1 cellular context compared by ENCODE assay signal in the genomic region with DNA sequence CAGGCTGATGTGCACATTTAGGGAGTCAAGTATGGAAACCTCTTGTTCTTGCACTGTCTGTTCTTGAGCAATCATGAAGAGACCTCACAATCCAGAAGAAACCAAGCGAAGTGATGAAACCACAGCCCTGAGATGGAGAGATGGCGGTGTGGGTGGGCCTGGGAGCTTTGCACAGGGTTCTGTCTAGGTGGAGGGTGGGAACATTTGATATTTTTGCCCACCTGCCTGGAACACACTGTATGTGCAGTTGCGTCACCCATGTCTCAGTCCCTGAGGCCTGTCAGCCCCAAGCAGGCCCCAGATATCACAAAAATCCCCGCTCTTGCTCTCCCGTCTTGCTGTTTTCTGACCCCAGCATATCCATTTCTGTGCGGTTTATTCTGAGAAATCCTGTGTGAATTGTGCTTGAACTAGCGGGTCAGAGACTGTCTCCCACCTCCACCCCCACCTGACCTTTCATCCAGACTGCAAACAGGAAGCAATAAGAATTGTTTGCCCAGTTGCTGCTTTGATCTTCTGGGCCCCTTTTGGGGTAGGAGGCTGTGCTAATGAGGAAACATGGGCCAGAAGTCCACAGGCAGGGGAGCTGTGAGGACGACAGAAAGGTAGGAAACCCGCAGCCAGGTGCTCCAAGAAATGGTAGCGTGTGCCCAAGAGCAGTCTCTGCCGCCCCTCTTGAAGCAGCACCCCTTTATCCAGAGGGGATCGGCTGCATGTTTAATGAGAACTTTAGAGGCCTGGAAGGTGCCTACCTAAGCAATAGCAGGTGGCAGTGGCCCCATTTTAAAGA.
TF ChIP-seq lines count a peak whose summit lies in the region.

No MANE protein-coding gene starts in this region.

TF ChIP-seq in HepG2, 621 proteins besides CTCF, POLR2A, EP300 and RAD21 (continued from another document and continues in another):
- TF ChIP-seq, protein P1, sequence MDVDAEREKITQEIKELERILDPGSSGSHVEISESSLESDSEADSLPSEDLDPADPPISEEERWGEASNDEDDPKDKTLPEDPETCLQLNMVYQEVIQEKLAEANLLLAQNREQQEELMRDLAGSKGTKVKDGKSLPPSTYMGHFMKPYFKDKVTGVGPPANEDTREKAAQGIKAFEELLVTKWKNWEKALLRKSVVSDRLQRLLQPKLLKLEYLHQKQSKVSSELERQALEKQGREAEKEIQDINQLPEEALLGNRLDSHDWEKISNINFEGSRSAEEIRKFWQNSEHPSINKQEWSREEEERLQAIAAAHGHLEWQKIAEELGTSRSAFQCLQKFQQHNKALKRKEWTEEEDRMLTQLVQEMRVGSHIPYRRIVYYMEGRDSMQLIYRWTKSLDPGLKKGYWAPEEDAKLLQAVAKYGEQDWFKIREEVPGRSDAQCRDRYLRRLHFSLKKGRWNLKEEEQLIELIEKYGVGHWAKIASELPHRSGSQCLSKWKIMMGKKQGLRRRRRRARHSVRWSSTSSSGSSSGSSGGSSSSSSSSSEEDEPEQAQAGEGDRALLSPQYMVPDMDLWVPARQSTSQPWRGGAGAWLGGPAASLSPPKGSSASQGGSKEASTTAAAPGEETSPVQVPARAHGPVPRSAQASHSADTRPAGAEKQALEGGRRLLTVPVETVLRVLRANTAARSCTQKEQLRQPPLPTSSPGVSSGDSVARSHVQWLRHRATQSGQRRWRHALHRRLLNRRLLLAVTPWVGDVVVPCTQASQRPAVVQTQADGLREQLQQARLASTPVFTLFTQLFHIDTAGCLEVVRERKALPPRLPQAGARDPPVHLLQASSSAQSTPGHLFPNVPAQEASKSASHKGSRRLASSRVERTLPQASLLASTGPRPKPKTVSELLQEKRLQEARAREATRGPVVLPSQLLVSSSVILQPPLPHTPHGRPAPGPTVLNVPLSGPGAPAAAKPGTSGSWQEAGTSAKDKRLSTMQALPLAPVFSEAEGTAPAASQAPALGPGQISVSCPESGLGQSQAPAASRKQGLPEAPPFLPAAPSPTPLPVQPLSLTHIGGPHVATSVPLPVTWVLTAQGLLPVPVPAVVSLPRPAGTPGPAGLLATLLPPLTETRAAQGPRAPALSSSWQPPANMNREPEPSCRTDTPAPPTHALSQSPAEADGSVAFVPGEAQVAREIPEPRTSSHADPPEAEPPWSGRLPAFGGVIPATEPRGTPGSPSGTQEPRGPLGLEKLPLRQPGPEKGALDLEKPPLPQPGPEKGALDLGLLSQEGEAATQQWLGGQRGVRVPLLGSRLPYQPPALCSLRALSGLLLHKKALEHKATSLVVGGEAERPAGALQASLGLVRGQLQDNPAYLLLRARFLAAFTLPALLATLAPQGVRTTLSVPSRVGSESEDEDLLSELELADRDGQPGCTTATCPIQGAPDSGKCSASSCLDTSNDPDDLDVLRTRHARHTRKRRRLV (CRISPR knock-in tag; IDR thresholded peaks at IDR 0.05), result 0 out of 2 replicates have a peak, but pooled peaks have one; percentile 85
- TF ChIP-seq, protein P2, sequence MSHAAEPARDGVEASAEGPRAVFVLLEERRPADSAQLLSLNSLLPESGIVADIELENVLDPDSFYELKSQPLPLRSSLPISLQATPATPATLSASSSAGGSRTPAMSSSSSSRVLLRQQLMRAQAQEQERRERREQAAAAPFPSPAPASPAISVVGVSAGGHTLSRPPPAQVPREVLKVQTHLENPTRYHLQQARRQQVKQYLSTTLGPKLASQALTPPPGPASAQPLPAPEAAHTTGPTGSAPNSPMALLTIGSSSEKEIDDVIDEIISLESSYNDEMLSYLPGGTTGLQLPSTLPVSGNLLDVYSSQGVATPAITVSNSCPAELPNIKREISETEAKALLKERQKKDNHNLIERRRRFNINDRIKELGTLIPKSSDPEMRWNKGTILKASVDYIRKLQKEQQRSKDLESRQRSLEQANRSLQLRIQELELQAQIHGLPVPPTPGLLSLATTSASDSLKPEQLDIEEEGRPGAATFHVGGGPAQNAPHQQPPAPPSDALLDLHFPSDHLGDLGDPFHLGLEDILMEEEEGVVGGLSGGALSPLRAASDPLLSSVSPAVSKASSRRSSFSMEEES (CRISPR knock-in tag; IDR thresholded peaks at IDR 0.05), result peak; percentile 96
- TF ChIP-seq ETV6 (CRISPR knock-in tag; conservative IDR thresholded peaks at IDR 0.05) (peak; percentile 97), TAF15 (IDR thresholded peaks at IDR 0.05; ENCODE audit: low read depth, low read length, poor library complexity, severe bottlenecking) (no peak), MZF1 (CRISPR knock-in tag; IDR thresholded peaks at IDR 0.05; ENCODE audit: borderline replicate concordance) (peak; percentile 77; the same call in 1 of the 2 replicates), KLF13 (CRISPR knock-in tag; IDR thresholded peaks at IDR 0.05) (peak; percentile 79; the same call in 1 of the 2 replicates), HMG20A (CRISPR knock-in tag; IDR thresholded peaks at IDR 0.05; ENCODE audit: borderline replicate concordance) (peak; percentile 100), NFIC (IDR thresholded peaks at IDR 0.05; ENCODE audit: low read length) (peak; percentile 99), ZNF562 (CRISPR knock-in tag; IDR thresholded peaks at IDR 0.05; ENCODE audit: borderline replicate concordance) (no peak), BORCS8-MEF2B (CRISPR knock-in tag; IDR thresholded peaks at IDR 0.05) (peak; percentile 98), KDM5A (IDR thresholded peaks at IDR 0.05; ENCODE audit: borderline replicate concordance, low read length) (no peak; the same call in 1 of the 2 replicates), CEBPB (IDR thresholded peaks at IDR 0.05; ENCODE audit: borderline replicate concordance, low read depth, low read length) (peak; percentile 75), HNRNPL (IDR thresholded peaks at IDR 0.05; ENCODE audit: low read depth, low read length) (no peak), ZNF607 (CRISPR knock-in tag; IDR thresholded peaks at IDR 0.05; ENCODE audit: borderline replicate concordance) (peak; percentile 99), ZNF724P (CRISPR knock-in tag; IDR thresholded peaks at IDR 0.05; ENCODE audit: borderline replicate concordance) (peak; percentile 85)
- TF ChIP-seq, protein P3, sequence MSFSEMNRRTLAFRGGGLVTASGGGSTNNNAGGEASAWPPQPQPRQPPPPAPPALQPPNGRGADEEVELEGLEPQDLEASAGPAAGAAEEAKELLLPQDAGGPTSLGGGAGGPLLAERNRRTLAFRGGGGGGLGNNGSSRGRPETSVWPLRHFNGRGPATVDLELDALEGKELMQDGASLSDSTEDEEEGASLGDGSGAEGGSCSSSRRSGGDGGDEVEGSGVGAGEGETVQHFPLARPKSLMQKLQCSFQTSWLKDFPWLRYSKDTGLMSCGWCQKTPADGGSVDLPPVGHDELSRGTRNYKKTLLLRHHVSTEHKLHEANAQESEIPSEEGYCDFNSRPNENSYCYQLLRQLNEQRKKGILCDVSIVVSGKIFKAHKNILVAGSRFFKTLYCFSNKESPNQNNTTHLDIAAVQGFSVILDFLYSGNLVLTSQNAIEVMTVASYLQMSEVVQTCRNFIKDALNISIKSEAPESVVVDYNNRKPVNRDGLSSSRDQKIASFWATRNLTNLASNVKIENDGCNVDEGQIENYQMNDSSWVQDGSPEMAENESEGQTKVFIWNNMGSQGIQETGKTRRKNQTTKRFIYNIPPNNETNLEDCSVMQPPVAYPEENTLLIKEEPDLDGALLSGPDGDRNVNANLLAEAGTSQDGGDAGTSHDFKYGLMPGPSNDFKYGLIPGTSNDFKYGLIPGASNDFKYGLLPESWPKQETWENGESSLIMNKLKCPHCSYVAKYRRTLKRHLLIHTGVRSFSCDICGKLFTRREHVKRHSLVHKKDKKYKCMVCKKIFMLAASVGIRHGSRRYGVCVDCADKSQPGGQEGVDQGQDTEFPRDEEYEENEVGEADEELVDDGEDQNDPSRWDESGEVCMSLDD (CRISPR knock-in tag; IDR thresholded peaks at IDR 0.05; ENCODE audit: borderline replicate concordance), result peak; percentile 95
- TF ChIP-seq, protein P4, sequence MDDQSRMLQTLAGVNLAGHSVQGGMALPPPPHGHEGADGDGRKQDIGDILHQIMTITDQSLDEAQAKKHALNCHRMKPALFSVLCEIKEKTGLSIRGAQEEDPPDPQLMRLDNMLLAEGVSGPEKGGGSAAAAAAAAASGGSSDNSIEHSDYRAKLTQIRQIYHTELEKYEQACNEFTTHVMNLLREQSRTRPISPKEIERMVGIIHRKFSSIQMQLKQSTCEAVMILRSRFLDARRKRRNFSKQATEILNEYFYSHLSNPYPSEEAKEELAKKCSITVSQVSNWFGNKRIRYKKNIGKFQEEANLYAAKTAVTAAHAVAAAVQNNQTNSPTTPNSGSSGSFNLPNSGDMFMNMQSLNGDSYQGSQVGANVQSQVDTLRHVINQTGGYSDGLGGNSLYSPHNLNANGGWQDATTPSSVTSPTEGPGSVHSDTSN (CRISPR knock-in tag; IDR thresholded peaks at IDR 0.05; ENCODE audit: borderline replicate concordance), result no peak
- TF ChIP-seq, protein P5, sequence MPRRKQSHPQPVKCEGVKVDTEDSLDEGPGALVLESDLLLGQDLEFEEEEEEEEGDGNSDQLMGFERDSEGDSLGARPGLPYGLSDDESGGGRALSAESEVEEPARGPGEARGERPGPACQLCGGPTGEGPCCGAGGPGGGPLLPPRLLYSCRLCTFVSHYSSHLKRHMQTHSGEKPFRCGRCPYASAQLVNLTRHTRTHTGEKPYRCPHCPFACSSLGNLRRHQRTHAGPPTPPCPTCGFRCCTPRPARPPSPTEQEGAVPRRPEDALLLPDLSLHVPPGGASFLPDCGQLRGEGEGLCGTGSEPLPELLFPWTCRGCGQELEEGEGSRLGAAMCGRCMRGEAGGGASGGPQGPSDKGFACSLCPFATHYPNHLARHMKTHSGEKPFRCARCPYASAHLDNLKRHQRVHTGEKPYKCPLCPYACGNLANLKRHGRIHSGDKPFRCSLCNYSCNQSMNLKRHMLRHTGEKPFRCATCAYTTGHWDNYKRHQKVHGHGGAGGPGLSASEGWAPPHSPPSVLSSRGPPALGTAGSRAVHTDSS (CRISPR knock-in tag; conservative IDR thresholded peaks at IDR 0.05), result peak; percentile 81; the same call in 1 of the 2 replicates
- TF ChIP-seq, protein P6, sequence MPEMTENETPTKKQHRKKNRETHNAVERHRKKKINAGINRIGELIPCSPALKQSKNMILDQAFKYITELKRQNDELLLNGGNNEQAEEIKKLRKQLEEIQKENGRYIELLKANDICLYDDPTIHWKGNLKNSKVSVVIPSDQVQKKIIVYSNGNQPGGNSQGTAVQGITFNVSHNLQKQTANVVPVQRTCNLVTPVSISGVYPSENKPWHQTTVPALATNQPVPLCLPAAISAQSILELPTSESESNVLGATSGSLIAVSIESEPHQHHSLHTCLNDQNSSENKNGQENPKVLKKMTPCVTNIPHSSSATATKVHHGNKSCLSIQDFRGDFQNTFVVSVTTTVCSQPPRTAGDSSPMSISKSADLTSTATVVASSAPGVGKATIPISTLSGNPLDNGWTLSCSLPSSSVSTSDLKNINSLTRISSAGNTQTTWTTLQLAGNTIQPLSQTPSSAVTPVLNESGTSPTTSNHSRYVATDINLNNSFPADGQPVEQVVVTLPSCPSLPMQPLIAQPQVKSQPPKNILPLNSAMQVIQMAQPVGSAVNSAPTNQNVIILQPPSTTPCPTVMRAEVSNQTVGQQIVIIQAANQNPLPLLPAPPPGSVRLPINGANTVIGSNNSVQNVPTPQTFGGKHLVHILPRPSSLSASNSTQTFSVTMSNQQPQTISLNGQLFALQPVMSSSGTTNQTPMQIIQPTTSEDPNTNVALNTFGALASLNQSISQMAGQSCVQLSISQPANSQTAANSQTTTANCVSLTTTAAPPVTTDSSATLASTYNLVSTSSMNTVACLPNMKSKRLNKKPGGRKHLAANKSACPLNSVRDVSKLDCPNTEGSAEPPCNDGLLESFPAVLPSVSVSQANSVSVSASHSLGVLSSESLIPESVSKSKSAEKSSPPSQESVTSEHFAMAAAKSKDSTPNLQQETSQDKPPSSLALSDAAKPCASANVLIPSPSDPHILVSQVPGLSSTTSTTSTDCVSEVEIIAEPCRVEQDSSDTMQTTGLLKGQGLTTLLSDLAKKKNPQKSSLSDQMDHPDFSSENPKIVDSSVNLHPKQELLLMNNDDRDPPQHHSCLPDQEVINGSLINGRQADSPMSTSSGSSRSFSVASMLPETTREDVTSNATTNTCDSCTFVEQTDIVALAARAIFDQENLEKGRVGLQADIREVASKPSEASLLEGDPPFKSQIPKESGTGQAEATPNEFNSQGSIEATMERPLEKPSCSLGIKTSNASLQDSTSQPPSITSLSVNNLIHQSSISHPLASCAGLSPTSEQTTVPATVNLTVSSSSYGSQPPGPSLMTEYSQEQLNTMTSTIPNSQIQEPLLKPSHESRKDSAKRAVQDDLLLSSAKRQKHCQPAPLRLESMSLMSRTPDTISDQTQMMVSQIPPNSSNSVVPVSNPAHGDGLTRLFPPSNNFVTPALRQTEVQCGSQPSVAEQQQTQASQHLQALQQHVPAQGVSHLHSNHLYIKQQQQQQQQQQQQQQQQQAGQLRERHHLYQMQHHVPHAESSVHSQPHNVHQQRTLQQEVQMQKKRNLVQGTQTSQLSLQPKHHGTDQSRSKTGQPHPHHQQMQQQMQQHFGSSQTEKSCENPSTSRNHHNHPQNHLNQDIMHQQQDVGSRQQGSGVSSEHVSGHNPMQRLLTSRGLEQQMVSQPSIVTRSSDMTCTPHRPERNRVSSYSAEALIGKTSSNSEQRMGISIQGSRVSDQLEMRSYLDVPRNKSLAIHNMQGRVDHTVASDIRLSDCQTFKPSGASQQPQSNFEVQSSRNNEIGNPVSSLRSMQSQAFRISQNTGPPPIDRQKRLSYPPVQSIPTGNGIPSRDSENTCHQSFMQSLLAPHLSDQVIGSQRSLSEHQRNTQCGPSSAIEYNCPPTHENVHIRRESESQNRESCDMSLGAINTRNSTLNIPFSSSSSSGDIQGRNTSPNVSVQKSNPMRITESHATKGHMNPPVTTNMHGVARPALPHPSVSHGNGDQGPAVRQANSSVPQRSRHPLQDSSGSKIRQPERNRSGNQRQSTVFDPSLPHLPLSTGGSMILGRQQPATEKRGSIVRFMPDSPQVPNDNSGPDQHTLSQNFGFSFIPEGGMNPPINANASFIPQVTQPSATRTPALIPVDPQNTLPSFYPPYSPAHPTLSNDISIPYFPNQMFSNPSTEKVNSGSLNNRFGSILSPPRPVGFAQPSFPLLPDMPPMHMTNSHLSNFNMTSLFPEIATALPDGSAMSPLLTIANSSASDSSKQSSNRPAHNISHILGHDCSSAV (CRISPR knock-in tag; IDR thresholded peaks at IDR 0.05; ENCODE audit: borderline replicate concordance), result no peak
